ENCODE assay signal across 1 cellular context in genomic region chr7:100582041-100582579, GRCh38.
TF ChIP-seq lines count a peak whose summit lies in the region.

No MANE protein-coding gene starts in this region.

TF ChIP-seq in HepG2, 621 proteins besides CTCF, POLR2A, EP300 and RAD21:
- TF ChIP-seq ZBTB44 (CRISPR knock-in tag; IDR thresholded peaks at IDR 0.05) (no peak), NAIF1 (CRISPR knock-in tag; IDR thresholded peaks at IDR 0.05; ENCODE audit: borderline replicate concordance) (no peak), AGO1 (IDR thresholded peaks at IDR 0.05; ENCODE audit: low read depth, low read length, poor library complexity, severe bottlenecking) (peak; percentile 89), AGO2 (optimal IDR thresholded peaks at IDR 0.05; ENCODE audit: low read depth, low read length) (peak; percentile 63)
